In the genomic region with DNA sequence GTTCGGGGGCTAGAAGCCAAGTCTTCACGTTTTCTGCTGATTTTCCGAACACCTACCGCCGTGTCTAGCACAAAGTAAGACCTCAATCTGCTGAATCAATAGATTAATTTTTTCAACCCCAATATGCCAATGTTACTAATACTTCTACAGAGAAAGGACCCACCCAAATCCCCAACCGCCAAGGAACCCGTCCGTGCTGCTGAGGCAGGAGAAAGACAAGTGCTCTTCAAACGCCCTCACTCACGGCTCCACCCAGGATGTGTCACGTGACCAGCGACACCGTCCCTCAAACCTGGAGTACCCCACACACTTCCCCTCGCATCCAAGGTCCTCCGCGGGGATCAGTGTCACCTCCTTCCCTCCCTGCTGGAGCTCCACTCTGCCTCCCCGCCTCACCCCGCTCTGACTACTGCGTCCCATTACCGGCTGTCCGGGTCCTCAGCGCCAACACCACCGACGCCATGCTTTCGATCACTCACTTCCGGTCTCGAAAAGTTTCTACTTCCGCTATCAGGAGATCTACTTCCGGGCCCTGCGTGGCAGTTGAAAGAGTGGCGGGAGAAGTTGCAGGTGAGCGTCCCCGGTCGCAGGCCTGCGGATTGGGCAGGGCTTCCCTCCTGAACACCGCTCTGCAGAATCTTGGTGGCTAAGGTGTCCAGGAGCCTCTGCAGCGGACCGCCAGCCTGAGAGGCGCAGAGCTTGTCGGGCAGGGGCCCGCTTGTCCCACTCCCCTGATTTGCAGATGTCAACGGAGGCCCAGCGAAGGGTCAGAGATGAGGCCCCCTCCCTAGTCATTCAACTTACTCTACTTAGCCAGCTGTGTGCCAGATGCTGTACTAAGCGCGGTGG, we compare ENCODE assay signal across 8 cellular contexts. TPM values are rescaled to one million over a fixed set of nuclear protein-coding genes. Genes with fewer than 3 reads are reported as not detected.
DNase-seq lines count a peak whose midpoint lies in the region; ATAC-seq and TF ChIP-seq lines count a peak whose summit lies in the region.

A gene with protein sequence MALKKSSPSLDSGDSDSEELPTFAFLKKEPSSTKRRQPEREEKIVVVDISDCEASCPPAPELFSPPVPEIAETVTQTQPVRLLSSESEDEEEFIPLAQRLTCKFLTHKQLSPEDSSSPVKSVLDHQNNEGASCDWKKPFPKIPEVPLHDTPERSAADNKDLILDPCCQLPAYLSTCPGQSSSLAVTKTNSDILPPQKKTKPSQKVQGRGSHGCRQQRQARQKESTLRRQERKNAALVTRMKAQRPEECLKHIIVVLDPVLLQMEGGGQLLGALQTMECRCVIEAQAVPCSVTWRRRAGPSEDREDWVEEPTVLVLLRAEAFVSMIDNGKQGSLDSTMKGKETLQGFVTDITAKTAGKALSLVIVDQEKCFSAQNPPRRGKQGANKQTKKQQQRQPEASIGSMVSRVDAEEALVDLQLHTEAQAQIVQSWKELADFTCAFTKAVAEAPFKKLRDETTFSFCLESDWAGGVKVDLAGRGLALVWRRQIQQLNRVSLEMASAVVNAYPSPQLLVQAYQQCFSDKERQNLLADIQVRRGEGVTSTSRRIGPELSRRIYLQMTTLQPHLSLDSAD (plus strand): TSS at position 522 of the 849 bp plus-strand sequence. CDS start 1,980 bp downstream, outside the sequence.
A gene (minus strand): TSS at position 477 of the 849 bp plus-strand sequence. CDS start 14 bp downstream, at position 463.

- H3K79me2 ChIP-seq in HCT116 (ENCODE audit: insufficient read depth, low read length) = peaks cover 55% of the 10 kb centered on the region

- POLR2A ChIA-PET in HCT116 (lab: Charles Lee) = interaction anchor here (1.7 to 2.6 kb wide), 2 partner anchors 11 to 24 kb away, joined by 9 to 12 read pairs; a partner anchor contains a TSS

- peak within 1 kb of the TSS; percentile 47 for H2AFZ ChIP-seq in HCT116 (ENCODE audit: low read depth, low read length, poor library complexity, severe bottlenecking)

- peak within 1 kb of the TSS; percentile 99 for H3K27ac Mint-ChIP-seq in activated naive CD4-positive, alpha-beta T cell treated with anti-CD3 and anti-CD28 coated beads for 36 hours

- TF ChIP-seq POLR2A in HCT116 (IDR thresholded peaks at IDR 0.05; ENCODE audit: borderline replicate concordance, extremely low read depth, insufficient read depth, insufficient read length) = peak; percentile 95
- TF ChIP-seq POLR2A in testis (IDR thresholded peaks at IDR 0.05) = no peak

- no peaks in the 10 kb centered on the region for H3K9me3 Mint-ChIP-seq in activated naive CD4-positive, alpha-beta T cell treated with anti-CD3 and anti-CD28 coated beads for 36 hours

- no peaks in the 10 kb centered on the region for H3K9me2 ChIP-seq in HCT116 (ENCODE audit: insufficient read depth)

- no peaks in the 10 kb centered on the region for H4K20me1 ChIP-seq in HCT116 (ENCODE audit: insufficient read depth)

- H3K27me3 Mint-ChIP-seq in activated naive CD4-positive, alpha-beta T cell treated with anti-CD3 and anti-CD28 coated beads for 36 hours (ENCODE audit: low read depth) = no peaks in the 10 kb centered on the region

- peak within 1 kb of the TSS; percentile 76 for H3K4me2 ChIP-seq in HCT116 (ENCODE audit: low read length)

- H3K27ac ChIP-seq in HCT116 (ENCODE audit: low read depth, low read length) = peak within 1 kb of the TSS; percentile 82
- peak within 1 kb of the TSS; percentile 88 to 93 for H3K27ac ChIP-seq in testis

- CTCF ChIA-PET in HCT116 (lab: Charles Lee) = interaction anchor here (1.4 to 1.9 kb wide), 2 partner anchors 11 to 24 kb away, joined by 7 to 8 read pairs; a partner anchor contains a TSS
- CTCF ChIA-PET in activated naive CD4-positive, alpha-beta T cell treated with anti-CD3 and anti-CD28 coated beads for 36 hours (lab: Charles Lee) = interaction anchor here (0.9 to 6.6 kb wide), 4 partner anchors 11 to 173 kb away, joined by 3 to 44 read pairs (median 14); a partner anchor contains a TSS

- 1% methylated on average over 40 to 45 of the region's 45 CpGs for WGBS in testis, 2 donors

- RAD21 ChIA-PET in HCT116 (lab: Charles Lee; ENCODE audit: low non-redundant PET in 1 of 2, low total read pairs in 2 of 2, uncharacterized antibody in 2 of 2, unreplicated experiment in 2 of 2) = no interaction called here

- H3K4me3 ChIP-seq in HCT116 (replicated peaks in 1 of 2; ENCODE audit: low read depth in 1 of 2, low read length in 2 of 2) = peak within 1 kb of the TSS; percentile 54 to 67
- peak within 1 kb of the TSS; percentile 68 to 84 for H3K4me3 ChIP-seq in testis

- H3K4me1 ChIP-seq in HCT116 (ENCODE audit: control insufficient read depth in 1 of 2, insufficient read depth in 2 of 2, low read length in 2 of 2) (peaks cover 9 to 16% of the 10 kb centered on the region in 2 experiments), testis (peaks cover 19% of the 10 kb centered on the region)

- TSS peak; percentile 68 for BruUV-seq in HCT116 (replicated peaks; lab: Mats Ljungman, UMichigan)

- no peaks in the 10 kb centered on the region for H3K9me3 ChIP-seq in HCT116 (ENCODE audit: control insufficient read depth in 1 of 2, insufficient read depth in 1 of 2, low read depth in 1 of 2, low read length in 2 of 2)
- no peaks in the 10 kb centered on the region for H3K9me3 ChIP-seq in testis

- DNase-seq in GDM1 (lab: John Stamatoyannopoulos, UW) (peak; percentile 85), HCT116 (ENCODE audit: low read depth, low spot score) (peak; percentile 90), MV-4-11 (lab: John Stamatoyannopoulos, UW) (peak; percentile 90), SK-N-DZ (ENCODE audit: low spot score) (peak; percentile 95), glomerular endothelial cell (ENCODE audit: extremely low read depth, low read depth, low spot score) (peak; percentile 61), omental fat pad (ENCODE audit: low spot score) (peak; percentile 80), testis (peak; percentile 92)
- DNase-seq in activated naive CD4-positive, alpha-beta T cell treated with anti-CD3 and anti-CD28 coated beads for 36 hours = peak; percentile 91

- ATAC-seq in HCT116 = peak; percentile 88
- peak; percentile 87 for ATAC-seq in omental fat pad (ENCODE audit: low FRiP score)

- peak within 1 kb of the TSS; percentile 99 for H3K4me3 Mint-ChIP-seq in activated naive CD4-positive, alpha-beta T cell treated with anti-CD3 and anti-CD28 coated beads for 36 hours

- TF ChIP-seq RAD21 in HCT116 (IDR thresholded peaks at IDR 0.05; ENCODE audit: low read depth) = no peak

- peaks cover 30% of the 10 kb centered on the region for H3K4me1 Mint-ChIP-seq in activated naive CD4-positive, alpha-beta T cell treated with anti-CD3 and anti-CD28 coated beads for 36 hours (ENCODE audit: low read depth)

- peaks cover 53% of the 10 kb centered on the region for H3K36me3 Mint-ChIP-seq in activated naive CD4-positive, alpha-beta T cell treated with anti-CD3 and anti-CD28 coated beads for 36 hours (ENCODE audit: low read depth)

- TF ChIP-seq CTCF in HCT116 (IDR thresholded peaks at IDR 0.05 in 2 of 3, conservative IDR thresholded peaks at IDR 0.05 in 1 of 3; ENCODE audit: borderline replicate concordance in 1 of 3, insufficient read depth in 1 of 3, low read depth in 2 of 3, low read length in 2 of 3) (no peak), omental fat pad (IDR thresholded peaks at IDR 0.05) (no peak), testis (IDR thresholded peaks at IDR 0.05) (no peak)

- intact Hi-C loops in HCT116 (cut with micrococcal nuclease) = no loop called here
- intact Hi-C loops in activated naive CD4-positive, alpha-beta T cell treated with anti-CD3 and anti-CD28 coated beads for 36 hours (cut with micrococcal nuclease) = loop anchor here (1.0 to 2.0 kb wide), 5 partner anchors 11 to 334 kb away; a partner anchor contains a TSS
- intact Hi-C loops in testis (cut with DNase I; ENCODE audit: low total_unique reads) = loop anchor here (10.0 kb wide), 1 partner anchor 102 kb away; a partner anchor contains a TSS

- H3K36me3 ChIP-seq in HCT116 (ENCODE audit: control insufficient read depth in 1 of 2, insufficient read depth in 2 of 2, low read length in 2 of 2) (peaks cover 27 to 29% of the 10 kb centered on the region in 2 experiments), testis (ENCODE audit: low read depth, missing control alignments) (no peaks in the 10 kb centered on the region)

- peak within 1 kb of the TSS; percentile 88 for H3K9ac ChIP-seq in HCT116 (ENCODE audit: low read length)

- H3K27me3 ChIP-seq in HCT116 (ENCODE audit: insufficient read depth, low read length) (no peaks in the 10 kb centered on the region), testis (no peaks in the 10 kb centered on the region)

TF ChIP-seq in HCT116, 20 proteins besides CTCF, POLR2A, EP300 and RAD21 (continues in another document):
- TF ChIP-seq YY1 (IDR thresholded peaks at IDR 0.05; ENCODE audit: extremely low read depth, insufficient replicate concordance, low read depth, low read length) (peak; percentile 96), ZFX (IDR thresholded peaks at IDR 0.05) (peak; percentile 93; the same call in 1 of the 2 replicates), EZH2 (IDR thresholded peaks at IDR 0.05) (no peak), POLR2AphosphoS5 (IDR thresholded peaks at IDR 0.05; ENCODE audit: low read depth, low read length) (peak; percentile 98), SP1 (IDR thresholded peaks at IDR 0.05; ENCODE audit: low read depth) (peak; percentile 46), ZNF274 (IDR thresholded peaks at IDR 0.05; ENCODE audit: low read depth, low read length) (no peak), CEBPB (IDR thresholded peaks at IDR 0.05; ENCODE audit: low read depth) (no peak)
- TF ChIP-seq, protein P1, sequence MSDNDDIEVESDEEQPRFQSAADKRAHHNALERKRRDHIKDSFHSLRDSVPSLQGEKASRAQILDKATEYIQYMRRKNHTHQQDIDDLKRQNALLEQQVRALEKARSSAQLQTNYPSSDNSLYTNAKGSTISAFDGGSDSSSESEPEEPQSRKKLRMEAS (IDR thresholded peaks at IDR 0.05) = peak; percentile 99

RNA-seq across cellular contexts. Expression of the first gene that starts in this region (rescaled TPM):
- total RNA-seq in HCT116 (2021; ENCODE audit: unreplicated experiment) (31.8 TPM), glomerular endothelial cell (2.7 and 3.9 TPM in 2 replicates), omental fat pad (1 to 10 TPM in 1 of 4 donors, not detected in 3; 1.1 TPM), testis (10 to 100 TPM; 15.6 to 19.3 TPM)
- 21.1 and 26.1 TPM in 2 replicates for polyA plus RNA-seq in HCT116 (2012)
- 37.1 and 43.4 TPM in 2 replicates for polyA plus RNA-seq in SK-N-DZ (2014; cell fraction: cytosol; rRNA removed)
- 209 and 218 TPM in 2 replicates for polyA plus RNA-seq in SK-N-DZ (2014; cell fraction: nucleus; rRNA removed)
- 10 to 100 TPM; 68.9 to 69.8 TPM for total RNA-seq in activated naive CD4-positive, alpha-beta T cell treated with anti-CD3 and anti-CD28 coated beads for 36 hours
- 22.8 TPM for polyA plus RNA-seq in testis (ENCODE audit: insufficient read depth, low read depth, low replicate concordance)

RNA-seq across cellular contexts. Expression of the second gene that starts in this region (rescaled TPM):
- total RNA-seq in HCT116 (2021; ENCODE audit: unreplicated experiment) (106 TPM), glomerular endothelial cell (53.6 and 57.3 TPM in 2 replicates), omental fat pad (10 to 100 TPM; 48.9 to 71.0 (median 61.7) TPM), testis (10 to 100 TPM; 54.5 to 69.1 TPM)
- polyA plus RNA-seq in HCT116 (2012) = 140 and 142 TPM in 2 replicates
- 139 and 153 TPM in 2 replicates for polyA plus RNA-seq in SK-N-DZ (2014; cell fraction: cytosol; rRNA removed)
- polyA plus RNA-seq in SK-N-DZ (2014; cell fraction: nucleus; rRNA removed) = 96.7 and 99.4 TPM in 2 replicates
- total RNA-seq in activated naive CD4-positive, alpha-beta T cell treated with anti-CD3 and anti-CD28 coated beads for 36 hours = 10 to 100 TPM; 55.1 to 58.2 TPM
- polyA plus RNA-seq in testis (ENCODE audit: insufficient read depth, low read depth, low replicate concordance) = 65.1 TPM

Comparison
In these comparisons a context has a peak if more than half of its experiments do, and no peak if none do; other contexts are left out.
1. Peak in every context shown above with its lines: DNase-seq, ATAC-seq, H3K4me3 ChIP-seq and H3K27ac ChIP-seq.